ENCODE assay signal across 8 cellular contexts in the genomic region with DNA sequence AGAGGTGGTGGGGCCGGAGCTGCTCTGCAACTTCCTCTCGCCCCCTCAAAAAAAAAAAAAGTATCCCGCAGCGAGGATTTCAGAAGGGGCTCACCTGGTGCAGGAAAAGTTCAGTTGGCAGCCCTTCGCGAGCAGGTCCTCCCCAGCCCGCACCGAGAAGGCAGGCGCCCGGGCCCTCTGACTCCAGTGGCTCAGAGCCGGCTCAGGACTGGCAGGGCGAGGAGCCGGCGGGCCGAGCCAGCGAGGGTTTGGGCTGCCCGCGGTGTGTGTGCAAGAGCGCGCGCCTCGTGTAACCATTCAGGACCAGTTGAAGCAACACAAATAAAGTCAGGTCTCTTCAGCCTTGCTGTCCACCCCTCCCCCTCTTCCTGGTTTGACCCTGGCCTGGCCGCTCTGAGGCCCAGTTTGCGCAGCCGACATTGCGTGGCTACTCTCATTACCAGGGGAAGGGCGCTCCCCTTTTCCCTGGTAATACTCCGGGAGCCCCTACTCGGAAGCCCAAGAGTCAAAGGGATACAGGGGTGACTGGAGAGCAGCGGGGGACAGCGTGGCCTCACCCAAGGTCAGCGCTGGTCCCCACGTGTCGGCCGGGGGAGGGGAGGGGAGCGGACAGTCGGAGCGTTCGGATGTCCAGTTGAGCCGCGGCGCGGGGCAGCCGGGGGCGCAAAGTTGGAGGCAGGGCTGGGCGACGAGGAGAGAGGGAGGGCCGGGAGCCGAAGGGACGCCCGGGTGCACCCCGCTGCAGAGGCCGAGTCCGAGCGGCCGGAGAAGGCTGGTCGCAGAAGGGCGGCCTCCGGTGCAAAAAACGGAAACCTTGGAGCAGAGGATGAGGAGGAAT. TPM values are rescaled to one million over a fixed set of nuclear protein-coding genes. Genes with fewer than 3 reads are reported as not detected.
DNase-seq lines count a peak whose midpoint lies in the region; ATAC-seq and TF ChIP-seq lines count a peak whose summit lies in the region.

No MANE protein-coding gene starts in this region.

- TF ChIP-seq CTCF in mammary epithelial cell (conservative IDR thresholded peaks at IDR 0.05 in 1 of 2, IDR thresholded peaks at IDR 0.05 in 1 of 2; ENCODE audit: extremely low read depth in 1 of 2, insufficient read depth in 1 of 2, low read depth in 1 of 2, low read length in 2 of 2), result no peak
- TF ChIP-seq CTCF in right lobe of liver (IDR thresholded peaks at IDR 0.05), result no peak
- no peak for TF ChIP-seq CTCF in suprapubic skin (IDR thresholded peaks at IDR 0.05)
- no peak for TF ChIP-seq CTCF in PC-9 (conservative IDR thresholded peaks at IDR 0.05)

- dilution Hi-C loops in mammary epithelial cell (cut with HindIII; ENCODE audit: low sequenced_read_pairs), result no loop called here

- H3K27me3 ChIP-seq in mammary epithelial cell (ENCODE audit: insufficient read depth, low read length) (peaks cover 51% of the 10 kb centered on the region), right lobe of liver (peaks cover 16 to 49% of the 10 kb centered on the region in 2 donors), suprapubic skin (peaks cover 76% of the 10 kb centered on the region), PC-9 (ENCODE audit: insufficient read depth, low read depth) (peaks cover 99% of the 10 kb centered on the region)

- in situ Hi-C loops in mammary epithelial cell (cut with MboI; ENCODE audit: low sequenced_read_pairs in 2 of 2), result no loop called here

- POLR2A ChIA-PET in PC-9 (lab: Charles Lee; ENCODE audit: unreplicated experiment), result no interaction called here

- ATAC-seq in right lobe of liver (peak; percentile 59 to 70 (median 64)), GM21529 (IDR thresholded peaks at IDR 0.05; ENCODE audit: unreplicated experiment) (no peak)

- no TSS peak for BruUV-seq in mammary epithelial cell (replicated peaks; lab: Mats Ljungman, UMichigan)
- BruUV-seq in PC-9 (replicated peaks; lab: Mats Ljungman, UMichigan), result no TSS peak

- H2AFZ ChIP-seq in mammary epithelial cell (ENCODE audit: low read depth, low read length) (peak overlapping the region; percentile 46), PC-9 (no peak overlapping the region)

- no peaks in the 10 kb centered on the region for H3K79me2 ChIP-seq in mammary epithelial cell (ENCODE audit: insufficient read depth, low read length)
- no peaks in the 10 kb centered on the region for H3K79me2 ChIP-seq in PC-9 (ENCODE audit: low read depth)

- no peak for TF ChIP-seq EP300 in suprapubic skin (IDR thresholded peaks at IDR 0.05)

- no peaks in the 10 kb centered on the region for H3K9me3 ChIP-seq in mammary epithelial cell (replicated peaks; ENCODE audit: insufficient read depth, low read length)
- H3K9me3 ChIP-seq in right lobe of liver, result no peaks in the 10 kb centered on the region
- H3K9me3 ChIP-seq in suprapubic skin, result no peaks in the 10 kb centered on the region
- H3K9me3 ChIP-seq in PC-9 (ENCODE audit: insufficient read depth, low read depth), result no peaks in the 10 kb centered on the region

- H3K9me2 ChIP-seq in PC-9 (ENCODE audit: insufficient read depth), result no peaks in the 10 kb centered on the region

- H3K4me2 ChIP-seq in mammary epithelial cell (ENCODE audit: insufficient read depth, low read depth, low read length), result peak overlapping the region; percentile 88
- no peak overlapping the region for H3K4me2 ChIP-seq in PC-9

- no peaks in the 10 kb centered on the region for H3F3A ChIP-seq in PC-9 (ENCODE audit: insufficient read depth, low read depth)

- TF ChIP-seq POLR2A in right lobe of liver (IDR thresholded peaks at IDR 0.05) (no peak), suprapubic skin (IDR thresholded peaks at IDR 0.05) (no peak)

- CTCF ChIA-PET in mammary epithelial cell (lab: Charles Lee; ENCODE audit: low non-redundant PET), result no interaction called here
- CTCF ChIA-PET in PC-9 (lab: Charles Lee), result no interaction called here

- intact Hi-C loops in mammary epithelial cell (cut with micrococcal nuclease) (no loop called here), right lobe of liver (cut with DNase I) (no loop called here), PC-9 (cut with micrococcal nuclease; ENCODE audit: unreplicated experiment) (no loop called here)

- no peak overlapping the region for H3K27ac ChIP-seq in mammary epithelial cell (ENCODE audit: insufficient read depth, low read depth, low read length)
- no peak overlapping the region for H3K27ac ChIP-seq in right lobe of liver
- peak overlapping the region; percentile 62 for H3K27ac ChIP-seq in suprapubic skin
- no peak overlapping the region for H3K27ac ChIP-seq in PC-9

- H3K4me1 ChIP-seq in mammary epithelial cell (ENCODE audit: insufficient read depth, low read length) (peaks cover 13% of the 10 kb centered on the region), right lobe of liver (peaks cover 0 to 15% (median 4%) of the 10 kb centered on the region in 4 donors), suprapubic skin (peaks cover 32% of the 10 kb centered on the region), PC-9 (replicated peaks; ENCODE audit: insufficient read depth) (no peaks in the 10 kb centered on the region)

- DNase-seq in NCI-H748 (lab: John Stamatoyannopoulos, UW; ENCODE audit: unreplicated experiment) (peak; percentile 14), NCI-H748 treated with DMSO at 0.1 percent for 48 hours (lab: John Stamatoyannopoulos, UW) (no peak), mammary epithelial cell (no peak), right lobe of liver (no peak), suprapubic skin (ENCODE audit: low spot score in 2 of 2) (peak; percentile 63 to 81), NCI-H510A (lab: John Stamatoyannopoulos, UW) (no peak), PC-9 (no peak)

- H4K20me1 ChIP-seq in mammary epithelial cell (ENCODE audit: insufficient read depth, low read length) (no peaks in the 10 kb centered on the region), PC-9 (ENCODE audit: insufficient read depth) (no peaks in the 10 kb centered on the region)

- H3K4me3 ChIP-seq in mammary epithelial cell (replicated peaks in 1 of 3; ENCODE audit: insufficient read depth in 1 of 3, low read depth in 2 of 3, low read length in 3 of 3), result peak overlapping the region; percentile 28 to 37 (median 32)
- peak overlapping the region; percentile 26 to 43 (median 37) for H3K4me3 ChIP-seq in right lobe of liver
- H3K4me3 ChIP-seq in suprapubic skin, result peak overlapping the region; percentile 53
- H3K4me3 ChIP-seq in PC-9, result no peak overlapping the region

- H3K36me3 ChIP-seq in mammary epithelial cell (ENCODE audit: insufficient read depth, low read length) (no peaks in the 10 kb centered on the region), right lobe of liver (no peaks in the 10 kb centered on the region), suprapubic skin (no peaks in the 10 kb centered on the region), PC-9 (ENCODE audit: low read depth) (no peaks in the 10 kb centered on the region)

- 3% methylated on average over 14 of the region's 60 CpGs for WGBS in mammary epithelial cell (ENCODE audit: low coverage, missing lambda C conversion rate)
- WGBS in right lobe of liver (ENCODE audit: insufficient coverage, low coverage, low lambda C conversion rate, missing lambda C conversion rate), result 2% methylated on average over 23 of the region's 60 CpGs
- 15% methylated on average over 43 of the region's 60 CpGs for WGBS in suprapubic skin

- no peak overlapping the region for H3K9ac ChIP-seq in mammary epithelial cell (ENCODE audit: insufficient read depth, low read length)

RNA-seq across cellular contexts. Expression of a gene that starts 12.3 kb away (rescaled TPM):
- total RNA-seq in mammary epithelial cell (under 1 TPM in 1 of 2 donors, not detected in 1; 0.33 TPM), right lobe of liver (not detected), suprapubic skin (10 to 100 TPM in 2 of 4 donors, 1 to 10 TPM in 2; 7.3 to 16.7 (median 11.8) TPM), PC-9 (2021) (not detected in 2 replicates)
- not detected for polyA plus RNA-seq in mammary epithelial cell
- polyA minus RNA-seq in mammary epithelial cell, result not detected

Comparison
In these comparisons a context has a peak if more than half of its experiments do, and no peak if none do; other contexts are left out.
1. DNase-seq: peak in NCI-H748 (single experiment) and suprapubic skin (2 of 2); none in NCI-H748 treated with DMSO at 0.1 percent for 48 hours (single experiment), mammary epithelial cell (single experiment), right lobe of liver (0 of 3), NCI-H510A (single experiment) and PC-9 (0 of 2).